8 cellular contexts compared by ENCODE assay signal in the genomic region with DNA sequence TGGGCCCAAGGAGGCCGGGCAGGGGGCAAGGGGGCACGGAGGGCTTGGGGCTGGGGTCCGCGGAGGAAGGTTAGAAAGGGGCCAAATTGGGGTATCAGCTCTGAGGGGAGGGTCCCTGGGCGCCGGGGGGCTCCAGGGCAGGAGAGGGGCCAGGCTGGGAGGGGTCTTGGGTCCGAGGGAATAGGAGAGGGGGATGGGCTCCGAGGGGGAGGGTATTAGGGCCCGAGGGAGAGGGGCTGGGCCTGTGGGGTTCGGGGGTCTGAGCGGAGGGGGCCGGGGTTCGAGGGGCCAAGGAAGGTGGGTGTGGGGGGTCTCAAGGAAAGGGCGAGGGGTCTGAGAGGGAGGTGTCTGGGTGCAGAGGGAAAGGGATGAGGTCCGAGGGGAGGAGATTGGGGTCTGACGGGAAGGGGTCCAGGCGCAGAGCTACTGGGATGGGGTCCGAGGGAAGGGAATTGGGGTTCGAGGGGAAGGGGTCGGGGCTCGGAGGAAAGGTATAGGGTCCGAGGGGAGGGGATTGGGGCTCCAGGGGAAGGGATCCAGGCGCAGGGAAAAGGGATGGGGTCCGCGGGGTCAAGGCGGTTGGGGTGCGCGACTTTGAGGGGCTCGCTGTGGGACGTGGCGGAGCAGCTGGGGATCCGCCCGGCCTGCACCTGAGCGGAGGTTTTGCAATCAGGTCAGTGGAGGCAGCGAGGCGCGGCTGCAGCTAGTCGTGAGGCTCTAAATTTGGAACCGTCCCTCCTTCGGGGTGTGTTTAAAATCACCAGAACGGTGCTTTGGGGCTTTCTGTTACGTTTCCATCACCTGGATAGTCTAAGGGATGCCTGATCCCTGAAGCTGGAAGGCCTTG. TPM values are rescaled to one million over a fixed set of nuclear protein-coding genes. Genes with fewer than 3 reads are reported as not detected.
DNase-seq lines count a peak whose midpoint lies in the region; ATAC-seq lines count a peak whose summit lies in the region.

No MANE protein-coding gene starts in this region.

- peak overlapping the region; percentile 85 for H3K4me3 ChIP-seq in MG63
- peak overlapping the region; percentile 86 to 92 for H3K4me3 ChIP-seq in duodenal mucosa (ENCODE audit: low read depth in 1 of 2, low read length in 2 of 2)

- H3K4me1 Mint-ChIP-seq in naive B cell, result peaks cover 15 to 31% (median 30%) of the 10 kb centered on the region in 3 donors

- H3K4me1 ChIP-seq in duodenal mucosa (ENCODE audit: control insufficient read depth in 1 of 2, insufficient read depth in 2 of 2, low read length in 2 of 2), result peaks cover 19 to 27% of the 10 kb centered on the region in 2 donors

- peak overlapping the region in 5 of 6 donors; percentile 1 to 85 (median 44) for H3K27ac Mint-ChIP-seq in naive B cell

- no peaks in the 10 kb centered on the region for H3K9me3 ChIP-seq in MG63
- no peaks in the 10 kb centered on the region for H3K9me3 ChIP-seq in duodenal mucosa (ENCODE audit: control insufficient read depth in 1 of 2, low read length in 2 of 2)

- peaks cover 21% of the 10 kb centered on the region for H3K36me3 ChIP-seq in MG63
- no peaks in the 10 kb centered on the region for H3K36me3 ChIP-seq in duodenal mucosa (ENCODE audit: control insufficient read depth in 1 of 2, insufficient read depth in 2 of 2, low read length in 2 of 2)

- peak overlapping the region; percentile 71 for H3K27ac ChIP-seq in duodenal mucosa (ENCODE audit: low read depth, low read length)

- no peaks in the 10 kb centered on the region for H3K36me3 Mint-ChIP-seq in naive B cell

- peaks cover 0 to 2% (median 0%) of the 10 kb centered on the region in 7 donors for H3K9me3 Mint-ChIP-seq in naive B cell

- peak; percentile 18 to 29 for ATAC-seq in naive B cell (ENCODE audit: low read depth in 2 of 2)
- no peak for ATAC-seq in HG03442 (IDR thresholded peaks at IDR 0.05; ENCODE audit: unreplicated experiment)
- no peak for ATAC-seq in GM21360 (IDR thresholded peaks at IDR 0.05; ENCODE audit: unreplicated experiment)

- H3K27me3 ChIP-seq in MG63 (no peaks in the 10 kb centered on the region), duodenal mucosa (ENCODE audit: control insufficient read depth in 1 of 2, insufficient read depth in 2 of 2, low read length in 2 of 2) (peaks cover 0 to 3% of the 10 kb centered on the region in 2 donors)

- H3K4me3 Mint-ChIP-seq in naive B cell, result peak overlapping the region; percentile 42 to 87 (median 72)

- DNase-seq in CD1c-positive myeloid dendritic cell (ENCODE audit: extremely low spot score), result peak; percentile 7
- DNase-seq in MG63, result no peak
- peak; percentile 16 for DNase-seq in naive B cell
- no peak for DNase-seq in T1000 (lab: John Stamatoyannopoulos, UW)
- no peak for DNase-seq in central memory CD4-positive, alpha-beta T cell

- H3K27me3 Mint-ChIP-seq in naive B cell, result peaks cover 16 to 36% (median 21%) of the 10 kb centered on the region in 3 donors

- peak overlapping the region; percentile 69 to 71 for H3K9ac ChIP-seq in duodenal mucosa (ENCODE audit: low read depth in 1 of 2, low read length in 2 of 2)

RNA-seq across cellular contexts. Expression of gene CTTN, which starts 0.7 kb away (rescaled TPM):
- total RNA-seq in MG63 (2014; rRNA removed; shearing (Covaris generic); ENCODE audit: low replicate concordance), result 153 and 159 TPM in 2 replicates
- polyA plus RNA-seq in naive B cell (ENCODE audit: low read depth in 6 of 6), result 1 to 10 TPM in 2 of 6 donors, under 1 TPM in 2, not detected in 2; 0.13 to 1.1 (median 0.81) TPM

Comparison
In these comparisons a context has a peak if more than half of its experiments do, and no peak if none do; other contexts are left out.
1. DNase-seq: peak in CD1c-positive myeloid dendritic cell (single experiment) and naive B cell (single experiment); none in MG63 (single experiment), T1000 (single experiment) and central memory CD4-positive, alpha-beta T cell (single experiment).
2. ATAC-seq: peak in naive B cell (2 of 2); none in HG03442 (single experiment) and GM21360 (single experiment).